ENCODE assay signal across 12 cellular contexts in genomic region chr9:15421532-15421931, GRCh38.
DNase-seq lines count a peak whose midpoint lies in the region; ATAC-seq lines count a peak whose summit lies in the region.
"Had no signal": no experiment of that assay in that cellular context is flagged by ENCODE, and none has a peak within 500 bp of the region (broad histone marks: within the 10 kb centered on the region; RNA-seq: fewer than 3 reads in every experiment).

No MANE protein-coding gene starts in this region.

- no peaks in the 10 kb centered on the region for H3K27me3 ChIP-seq in mucosa of rectum (ENCODE audit: control insufficient read depth in 2 of 2, insufficient read depth in 2 of 2, low read length in 2 of 2)

- DNase-seq in stimulated activated naive CD8-positive, alpha-beta T cell treated with anti-CD3 and anti-CD28 coated beads, Interleukin-15, Interleukin-2, amounts not matched to agents 100 U/mL and 50 U/mL, for 24 hours: no peak
- no peak for DNase-seq in activated naive CD8-positive, alpha-beta T cell treated with anti-CD3 and anti-CD28 coated beads, Interleukin-2, amount 50 U/mL, for 24 hours
- no peak for DNase-seq in HuH-7.5 (ENCODE audit: low spot score)
- no peak for DNase-seq in stimulated activated CD4-positive, alpha-beta T cell treated with anti-CD3 and anti-CD28 coated beads, Interleukin-12 subunit alpha, Interleukin-12 subunit beta, amount 100 ng/mL, for 4 hours
- DNase-seq: activated gamma-delta T cell treated with Interleukin-2 at 50 U/mL for 16 hours, islet precursor cell, NCI-H510A had no signal

- H3K27ac Mint-ChIP-seq in stimulated activated naive CD8-positive, alpha-beta T cell treated with anti-CD3 and anti-CD28 coated beads, Interleukin-15, Interleukin-2, amounts not matched to agents 100 ng/mL and 50 ng/mL, for 24 hours: peak overlapping the region; percentile 88
- H3K27ac Mint-ChIP-seq in activated naive CD8-positive, alpha-beta T cell treated with anti-CD3 and anti-CD28 coated beads, Interleukin-2, amount 50 U/mL, for 24 hours: peak overlapping the region; percentile 40

- H3K27me3 Mint-ChIP-seq in stimulated activated naive CD8-positive, alpha-beta T cell treated with anti-CD3 and anti-CD28 coated beads, Interleukin-15, Interleukin-2, amounts not matched to agents 100 ng/mL and 50 ng/mL, for 24 hours: no peaks in the 10 kb centered on the region
- H3K27me3 Mint-ChIP-seq in activated naive CD8-positive, alpha-beta T cell treated with anti-CD3 and anti-CD28 coated beads, Interleukin-2, amount 50 U/mL, for 24 hours: peaks cover 7% of the 10 kb centered on the region

- H3K36me3 ChIP-seq in mucosa of rectum (ENCODE audit: control insufficient read depth in 2 of 2, insufficient read depth in 2 of 2, low read length in 2 of 2): peaks cover 9 to 12% of the 10 kb centered on the region in 2 donors

- peaks cover 34% of the 10 kb centered on the region for H3K4me1 Mint-ChIP-seq in stimulated activated naive CD8-positive, alpha-beta T cell treated with anti-CD3 and anti-CD28 coated beads, Interleukin-15, Interleukin-2, amounts not matched to agents 100 ng/mL and 50 ng/mL, for 24 hours (ENCODE audit: low read depth)
- peaks cover 32% of the 10 kb centered on the region for H3K4me1 Mint-ChIP-seq in activated naive CD8-positive, alpha-beta T cell treated with anti-CD3 and anti-CD28 coated beads, Interleukin-2, amount 50 U/mL, for 24 hours

- no peak for ATAC-seq in stimulated activated naive CD8-positive, alpha-beta T cell treated with anti-CD3 and anti-CD28 coated beads, Interleukin-15, Interleukin-2, amounts not matched to agents 100 U/mL and 50 U/mL, for 24 hours
- no peak for ATAC-seq in activated naive CD8-positive, alpha-beta T cell treated with anti-CD3 and anti-CD28 coated beads, Interleukin-2, amount 50 U/mL, for 24 hours
- ATAC-seq in GM19035 (IDR thresholded peaks at IDR 0.05; ENCODE audit: unreplicated experiment): no peak
- no peak for ATAC-seq in GM18858 (IDR thresholded peaks at IDR 0.05; ENCODE audit: unreplicated experiment)

- peak overlapping the region; percentile 93 to 95 for H3K27ac ChIP-seq in mucosa of rectum (ENCODE audit: low read depth in 2 of 2, low read length in 2 of 2)

- H3K4me3 ChIP-seq in mucosa of rectum (ENCODE audit: low read length in 2 of 2): no peak overlapping the region

- H3K4me3 Mint-ChIP-seq in stimulated activated naive CD8-positive, alpha-beta T cell treated with anti-CD3 and anti-CD28 coated beads, Interleukin-15, Interleukin-2, amounts not matched to agents 100 ng/mL and 50 ng/mL, for 24 hours: peak overlapping the region; percentile 95
- H3K4me3 Mint-ChIP-seq in activated naive CD8-positive, alpha-beta T cell treated with anti-CD3 and anti-CD28 coated beads, Interleukin-2, amount 50 U/mL, for 24 hours: peak overlapping the region; percentile 92

- peaks cover 25% of the 10 kb centered on the region for H3K36me3 Mint-ChIP-seq in stimulated activated naive CD8-positive, alpha-beta T cell treated with anti-CD3 and anti-CD28 coated beads, Interleukin-15, Interleukin-2, amounts not matched to agents 100 ng/mL and 50 ng/mL, for 24 hours (ENCODE audit: low read depth)
- peaks cover 19% of the 10 kb centered on the region for H3K36me3 Mint-ChIP-seq in activated naive CD8-positive, alpha-beta T cell treated with anti-CD3 and anti-CD28 coated beads, Interleukin-2, amount 50 U/mL, for 24 hours (ENCODE audit: low read depth)

- peaks cover 17 to 19% of the 10 kb centered on the region in 2 donors for H3K4me1 ChIP-seq in mucosa of rectum (ENCODE audit: control insufficient read depth in 2 of 2, insufficient read depth in 2 of 2, low read length in 2 of 2)

- no peaks in the 10 kb centered on the region for H3K9me3 ChIP-seq in mucosa of rectum (ENCODE audit: control insufficient read depth in 2 of 2, low read length in 2 of 2)
- H3K9me3 ChIP-seq: HAP-1 had no signal

- H3K9me3 Mint-ChIP-seq in stimulated activated naive CD8-positive, alpha-beta T cell treated with anti-CD3 and anti-CD28 coated beads, Interleukin-15, Interleukin-2, amounts not matched to agents 100 ng/mL and 50 ng/mL, for 24 hours: no peaks in the 10 kb centered on the region
- no peaks in the 10 kb centered on the region for H3K9me3 Mint-ChIP-seq in activated naive CD8-positive, alpha-beta T cell treated with anti-CD3 and anti-CD28 coated beads, Interleukin-2, amount 50 U/mL, for 24 hours

- no peak overlapping the region for H3K9ac ChIP-seq in mucosa of rectum (ENCODE audit: low read depth in 1 of 2, low read length in 2 of 2)
